Comparison of ENCODE assay signal across 8 cellular contexts in the genomic region with DNA sequence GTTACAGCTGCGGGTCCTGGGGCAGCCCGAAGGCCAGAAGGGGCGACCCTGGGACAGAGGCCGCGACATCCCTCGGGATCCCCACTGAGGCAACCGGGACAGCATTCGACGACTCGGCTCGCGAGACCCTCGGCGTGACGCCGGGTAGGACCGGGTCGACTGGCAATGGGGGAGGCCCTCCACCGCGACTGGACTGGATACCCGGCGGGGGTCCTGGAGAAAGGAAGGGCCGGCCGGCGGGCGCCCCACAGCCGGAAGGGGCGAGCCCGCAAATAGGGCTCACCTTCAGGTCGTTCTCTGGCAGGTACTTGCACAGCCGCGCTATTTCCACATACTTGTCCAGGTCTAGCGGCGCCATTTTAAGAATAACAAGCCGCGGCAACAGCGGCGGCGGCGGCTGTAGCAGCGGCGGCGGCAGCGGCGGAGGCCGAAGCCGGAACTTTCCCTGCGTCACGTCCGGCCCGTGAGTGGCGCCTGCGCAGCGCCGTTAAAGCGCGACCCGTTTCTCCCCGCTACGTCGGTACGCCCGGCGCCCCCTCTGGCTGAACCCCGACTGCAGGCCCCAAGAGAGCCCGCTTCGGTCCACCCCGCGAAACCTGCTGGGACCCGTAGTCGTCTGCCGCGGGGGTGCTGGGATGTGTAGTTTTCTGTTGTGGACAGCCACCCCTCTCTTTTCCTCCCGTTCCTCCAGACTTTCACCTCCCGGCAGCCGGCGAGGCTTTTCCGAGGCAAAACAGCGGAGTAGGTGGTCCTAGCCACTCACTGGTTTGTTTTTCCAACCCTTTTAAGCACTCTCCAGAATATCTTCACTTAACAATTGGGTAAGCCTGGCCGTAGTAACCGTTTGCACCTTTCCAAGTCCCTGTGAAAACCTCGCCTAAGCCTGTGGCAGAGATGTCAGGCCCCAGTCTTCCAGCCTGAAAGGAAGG. TPM values are rescaled to one million over a fixed set of nuclear protein-coding genes. Genes with fewer than 3 reads are reported as not detected.
DNase-seq lines count a peak whose midpoint lies in the region; ATAC-seq and TF ChIP-seq lines count a peak whose summit lies in the region.

Gene PPP6C, minus strand, starts transcription at position 443 of the 929 bp plus-strand sequence. Its CDS starts 85 bp downstream, at position 358.

- peak within 1 kb of the TSS; percentile 84 to 87 for H3K27ac ChIP-seq in SK-N-SH (ENCODE audit: low read depth in 2 of 2, low read length in 1 of 2)
- H3K27ac ChIP-seq in testis, result peak within 1 kb of the TSS; percentile 94 to 96

- peak; percentile 57 for TF ChIP-seq POLR2A in NB4 (IDR thresholded peaks at IDR 0.05; ENCODE audit: extremely low read depth, insufficient read length)
- no peak for TF ChIP-seq POLR2A in testis (IDR thresholded peaks at IDR 0.05)

- peak within 1 kb of the TSS; percentile 98 for H3K4me3 Mint-ChIP-seq in activated naive CD4-positive, alpha-beta T cell treated with anti-CD3 and anti-CD28 coated beads, Interleukin-2, amount 50 U/mL, for 24 hours

- H3K9ac ChIP-seq in SK-N-SH, result peak within 1 kb of the TSS; percentile 98

- peaks cover 64% of the 10 kb centered on the region for H3K4me1 Mint-ChIP-seq in activated naive CD4-positive, alpha-beta T cell treated with anti-CD3 and anti-CD28 coated beads, Interleukin-2, amount 50 U/mL, for 24 hours

- DNase-seq in GM10248 (ENCODE audit: extremely low spot score), result peak; percentile 98
- peak; percentile 97 for DNase-seq in NB4 (ENCODE audit: low read depth)
- DNase-seq in SK-N-SH, result peak; percentile 97
- DNase-seq in glomerular endothelial cell (ENCODE audit: extremely low read depth, low read depth, low spot score), result no peak
- DNase-seq in omental fat pad (ENCODE audit: low spot score), result peak; percentile 82
- peak; percentile 97 for DNase-seq in testis

- H3K36me3 ChIP-seq in SK-N-SH (replicated peaks in 1 of 2; ENCODE audit: control insufficient read depth in 1 of 2, insufficient read depth in 2 of 2, low read length in 1 of 2), result peaks cover 0 to 12% of the 10 kb centered on the region in 2 experiments
- H3K36me3 ChIP-seq in testis (ENCODE audit: low read depth, missing control alignments), result no peaks in the 10 kb centered on the region

- H3K4me3 ChIP-seq in NB4 (ENCODE audit: low read depth, low read length) (peak within 1 kb of the TSS; percentile 79), SK-N-SH (ENCODE audit: low read depth in 2 of 2, low read length in 1 of 2) (peak within 1 kb of the TSS; percentile 69 to 77), testis (peak within 1 kb of the TSS; percentile 73 to 100)

- no peaks in the 10 kb centered on the region for H3K27me3 ChIP-seq in SK-N-SH (ENCODE audit: insufficient read depth)
- H3K27me3 ChIP-seq in testis, result no peaks in the 10 kb centered on the region

- H2AFZ ChIP-seq in SK-N-SH (ENCODE audit: low read depth), result peak within 1 kb of the TSS; percentile 94

- intact Hi-C loops in testis (cut with DNase I; ENCODE audit: low total_unique reads), result no loop called here

- peak in 1 of 2 experiments; percentile 50; a peak in 3 of 4 replicates for TF ChIP-seq EP300 in SK-N-SH (IDR thresholded peaks at IDR 0.05; ENCODE audit: borderline replicate concordance in 1 of 2, low read depth in 1 of 2, low read length in 1 of 2)

- WGBS in SK-N-SH (ENCODE audit: low lambda C conversion rate), result under 1% methylated on average over 57 of the region's 82 CpGs
- 0% methylated on average over 12 to 82 of the region's 82 CpGs for WGBS in testis, 2 donors

- no peaks in the 10 kb centered on the region for H3K27me3 Mint-ChIP-seq in activated naive CD4-positive, alpha-beta T cell treated with anti-CD3 and anti-CD28 coated beads, Interleukin-2, amount 50 U/mL, for 24 hours

- peak; percentile 44; the same call in 1 of the 2 replicates for TF ChIP-seq RAD21 in SK-N-SH (IDR thresholded peaks at IDR 0.05; ENCODE audit: low read length)

- H3F3A ChIP-seq in SK-N-SH (replicated peaks; ENCODE audit: insufficient read depth), result peaks cover 3% of the 10 kb centered on the region

- no peaks in the 10 kb centered on the region for H3K9me2 ChIP-seq in SK-N-SH

- POLR2A ChIA-PET in GM10248 (lab: Yijun Ruan, JAX), result no interaction called here
- POLR2A ChIA-PET in SK-N-SH (lab: Yijun Ruan, JAX), result interaction anchor here (1.2 to 2.0 kb wide), 2 partner anchors 10 to 51 kb away, joined by 7 to 8 read pairs; partner anchors contain the start of gene HSPA5

- H3K79me2 ChIP-seq in SK-N-SH (ENCODE audit: insufficient read depth), result peaks cover 64% of the 10 kb centered on the region

- peak; percentile 95 for ATAC-seq in HG02571 (IDR thresholded peaks at IDR 0.05; ENCODE audit: unreplicated experiment)
- peak; percentile 99 for ATAC-seq in omental fat pad (ENCODE audit: low FRiP score)

- CTCF ChIA-PET in GM10248 (lab: Yijun Ruan, JAX), result interaction anchor here (1.2 to 1.3 kb wide), 2 partner anchors 12 to 337 kb away, joined by 3 to 4 read pairs; partner anchors contain the start of gene WDR38
- CTCF ChIA-PET in SK-N-SH (lab: Yijun Ruan, JAX), result no interaction called here

- H3K4me1 ChIP-seq in SK-N-SH (ENCODE audit: control insufficient read depth in 1 of 2, insufficient read depth in 2 of 2, low read depth in 1 of 2, low read length in 1 of 2) (peaks cover 7 to 15% of the 10 kb centered on the region in 2 experiments; a peak in 2 of 4 replicates), testis (peaks cover 26% of the 10 kb centered on the region)

- H3K9me3 Mint-ChIP-seq in activated naive CD4-positive, alpha-beta T cell treated with anti-CD3 and anti-CD28 coated beads, Interleukin-2, amount 50 U/mL, for 24 hours, result no peaks in the 10 kb centered on the region

- peak within 1 kb of the TSS; percentile 97 for H3K27ac Mint-ChIP-seq in activated naive CD4-positive, alpha-beta T cell treated with anti-CD3 and anti-CD28 coated beads, Interleukin-2, amount 50 U/mL, for 24 hours

- peaks cover 33% of the 10 kb centered on the region for H4K20me1 ChIP-seq in SK-N-SH (ENCODE audit: insufficient read depth)

- H3K9me3 ChIP-seq in SK-N-SH (no peaks in the 10 kb centered on the region), testis (no peaks in the 10 kb centered on the region)

- H3K36me3 Mint-ChIP-seq in activated naive CD4-positive, alpha-beta T cell treated with anti-CD3 and anti-CD28 coated beads, Interleukin-2, amount 50 U/mL, for 24 hours, result no peaks in the 10 kb centered on the region

- H3K4me2 ChIP-seq in SK-N-SH, result peak within 1 kb of the TSS; percentile 99

- TF ChIP-seq CTCF in GM10248 (IDR thresholded peaks at IDR 0.05; ENCODE audit: control extremely low read depth, extremely low read depth, low read depth, missing control alignments), result peak; percentile 87
- TF ChIP-seq CTCF in NB4 (IDR thresholded peaks at IDR 0.05; ENCODE audit: low read depth, low read length), result peak; percentile 61
- peak; percentile 65 for TF ChIP-seq CTCF in SK-N-SH (IDR thresholded peaks at IDR 0.05)
- TF ChIP-seq CTCF in omental fat pad (IDR thresholded peaks at IDR 0.05), result peak in 1 of 3 donors; percentile 10
- TF ChIP-seq CTCF in testis (IDR thresholded peaks at IDR 0.05), result peak; percentile 52 to 82 (median 75)

TF ChIP-seq in SK-N-SH, 30 proteins besides CTCF, POLR2A, EP300 and RAD21 (continues in another document):
- TF ChIP-seq RXRA (IDR thresholded peaks at IDR 0.05; ENCODE audit: borderline replicate concordance, low read depth), result no peak; the same call in 1 of the 2 replicates
- peak; percentile 47; the same call in 1 of the 2 replicates for TF ChIP-seq SIN3A (IDR thresholded peaks at IDR 0.05; ENCODE audit: borderline replicate concordance, low read depth, low read length)
- TF ChIP-seq POLR2AphosphoS5 (IDR thresholded peaks at IDR 0.05; ENCODE audit: low read depth, low read length), result peak; percentile 81
- TF ChIP-seq MAX (IDR thresholded peaks at IDR 0.05; ENCODE audit: low read depth), result peak; percentile 74
- peak; percentile 77 for TF ChIP-seq ELF1 (IDR thresholded peaks at IDR 0.05)
- TF ChIP-seq NRF1 (IDR thresholded peaks at IDR 0.05; ENCODE audit: low read depth, low read length), result peak; percentile 91
- TF ChIP-seq SMC3 (IDR thresholded peaks at IDR 0.05; ENCODE audit: low read depth, low read length), result 0 out of 2 replicates have a peak, but pooled peaks have one; percentile 6
- TF ChIP-seq USF2 (IDR thresholded peaks at IDR 0.05; ENCODE audit: borderline replicate concordance, low read depth, low read length), result no peak
- TF ChIP-seq GATA2 (CRISPR knock-in tag; IDR thresholded peaks at IDR 0.05), result no peak
- no peak for TF ChIP-seq USF1 (IDR thresholded peaks at IDR 0.05; ENCODE audit: borderline replicate concordance, low read depth)
- peak; percentile 92 for TF ChIP-seq CHD2 (IDR thresholded peaks at IDR 0.05; ENCODE audit: low read length, partially characterized antibody)
- TF ChIP-seq TAF1 (IDR thresholded peaks at IDR 0.05; ENCODE audit: borderline replicate concordance, low read depth, low read length), result peak; percentile 71
- TF ChIP-seq YY1 (IDR thresholded peaks at IDR 0.05; ENCODE audit: low read depth), result peak; percentile 63
- 0 out of 2 replicates have a peak, but pooled peaks have one; percentile 31 for TF ChIP-seq RFX5 (IDR thresholded peaks at IDR 0.05; ENCODE audit: low read length)
- peak; percentile 66 for TF ChIP-seq MXI1 (IDR thresholded peaks at IDR 0.05; ENCODE audit: low read depth, low read length)

RNA-seq across cellular contexts. Expression of gene PPP6C, which starts in this region (rescaled TPM):
- polyA plus RNA-seq in SK-N-SH (2012; rRNA removed) (14.8 and 16.3 TPM in 2 replicates), testis (ENCODE audit: insufficient read depth, low read depth, low replicate concordance) (57.5 TPM)
- 23.7 and 33.6 TPM in 2 replicates for polyA plus RNA-seq in SK-N-SH (2012; cell fraction: cytosol; rRNA removed)
- polyA plus RNA-seq in SK-N-SH (2012; cell fraction: nucleus; rRNA removed), result 6.4 and 12.1 TPM in 2 replicates
- total RNA-seq in glomerular endothelial cell (26.9 and 29.8 TPM in 2 replicates), omental fat pad (10 to 100 TPM; 32.6 to 43.2 (median 36.4) TPM), testis (10 to 100 TPM; 38.9 to 40.5 TPM)
